ENCODE assay signal across 8 cellular contexts in genomic region chr4:169271692-169272007, GRCh38. TPM values are rescaled to one million over a fixed set of nuclear protein-coding genes. Genes with fewer than 3 reads are reported as not detected.
DNase-seq lines count a peak whose midpoint lies in the region; ATAC-seq, FAIRE-seq and TF ChIP-seq lines count a peak whose summit lies in the region.

No MANE protein-coding gene starts in this region.

- no peaks in the 10 kb centered on the region for H3K9me3 Mint-ChIP-seq in activated CD4-positive, alpha-beta T cell treated with anti-CD3 and anti-CD28 coated beads, Interleukin-2, amount 10 ng/mL, durations not matched to agents 7 days and 5 days
- H3K9me3 Mint-ChIP-seq in activated naive CD8-positive, alpha-beta T cell treated with anti-CD3 and anti-CD28 coated beads, Interleukin-2, amount 10 ng/mL, durations not matched to agents 7 days and 5 days, result no peaks in the 10 kb centered on the region
- H3K9me3 Mint-ChIP-seq in activated naive CD4-positive, alpha-beta T cell treated with anti-CD3 and anti-CD28 coated beads, Interleukin-2, amount 50 U/mL, for 72 hours, result no peaks in the 10 kb centered on the region

- no peak for FAIRE-seq in D721Med (lab: Jason Lieb, UNC)

- H3K4me1 Mint-ChIP-seq in activated CD4-positive, alpha-beta T cell treated with anti-CD3 and anti-CD28 coated beads, Interleukin-2, amount 10 ng/mL, durations not matched to agents 7 days and 5 days, result peaks cover 18% of the 10 kb centered on the region
- peaks cover 5% of the 10 kb centered on the region for H3K4me1 Mint-ChIP-seq in activated naive CD8-positive, alpha-beta T cell treated with anti-CD3 and anti-CD28 coated beads, Interleukin-2, amount 10 ng/mL, durations not matched to agents 7 days and 5 days

- no peaks in the 10 kb centered on the region for H3K9me3 ChIP-seq in thymus (ENCODE audit: control insufficient read depth)

- H3K4me1 ChIP-seq in thymus (ENCODE audit: control insufficient read depth, insufficient read depth, low read length), result peaks cover 8% of the 10 kb centered on the region

- peak overlapping the region; percentile 73 for H3K4me3 ChIP-seq in thymus (ENCODE audit: low read length)

- no peaks in the 10 kb centered on the region for H3K36me3 Mint-ChIP-seq in activated CD4-positive, alpha-beta T cell treated with anti-CD3 and anti-CD28 coated beads, Interleukin-2, amount 10 ng/mL, durations not matched to agents 7 days and 5 days (ENCODE audit: low read depth)
- H3K36me3 Mint-ChIP-seq in activated naive CD8-positive, alpha-beta T cell treated with anti-CD3 and anti-CD28 coated beads, Interleukin-2, amount 10 ng/mL, durations not matched to agents 7 days and 5 days, result no peaks in the 10 kb centered on the region
- peaks cover 0 to 7% of the 10 kb centered on the region in 2 donors for H3K36me3 Mint-ChIP-seq in activated naive CD4-positive, alpha-beta T cell treated with anti-CD3 and anti-CD28 coated beads, Interleukin-2, amount 50 U/mL, for 72 hours

- no peak for ATAC-seq in activated naive CD8-positive, alpha-beta T cell treated with anti-CD3 and anti-CD28 coated beads, Interleukin-2, amount 10 ng/mL, durations not matched to agents 7 days and 5 days (ENCODE audit: low read depth)
- peak; percentile 5 for ATAC-seq in left lobe of liver
- no peak for ATAC-seq in activated naive CD4-positive, alpha-beta T cell treated with anti-CD3 and anti-CD28 coated beads, Interleukin-2, amount 50 U/mL, for 72 hours

- peaks cover 69% of the 10 kb centered on the region for H3K27me3 Mint-ChIP-seq in activated CD4-positive, alpha-beta T cell treated with anti-CD3 and anti-CD28 coated beads, Interleukin-2, amount 10 ng/mL, durations not matched to agents 7 days and 5 days
- peaks cover 68% of the 10 kb centered on the region for H3K27me3 Mint-ChIP-seq in activated naive CD8-positive, alpha-beta T cell treated with anti-CD3 and anti-CD28 coated beads, Interleukin-2, amount 10 ng/mL, durations not matched to agents 7 days and 5 days

- DNase-seq in activated CD4-positive, alpha-beta T cell treated with anti-CD3 and anti-CD28 coated beads, Interleukin-2, amount 10 ng/mL, durations not matched to agents 7 days and 5 days, result no peak
- no peak for DNase-seq in activated CD4-positive, alpha-beta T cell treated with anti-CD3 and anti-CD28 coated beads, Interleukin-2, amount 50 U/mL, for 1 hour
- no peak for DNase-seq in activated naive CD8-positive, alpha-beta T cell treated with anti-CD3 and anti-CD28 coated beads, Interleukin-2, amount 10 ng/mL, durations not matched to agents 7 days and 5 days
- DNase-seq in left lobe of liver (ENCODE audit: low spot score) (no peak), D721Med (ENCODE audit: insufficient read length, low spot score) (no peak)
- DNase-seq in activated naive CD4-positive, alpha-beta T cell treated with anti-CD3 and anti-CD28 coated beads, Interleukin-2, amount 50 U/mL, for 72 hours (ENCODE audit: low spot score in 2 of 2), result no peak
- no peak for DNase-seq in stimulated activated CD8-positive, alpha-beta memory T cell treated with anti-CD3 and anti-CD28 coated beads, Interleukin-4, amount 100 ng/mL, for 48 hours

- CTCF ChIA-PET in activated CD4-positive, alpha-beta T cell treated with anti-CD3 and anti-CD28 coated beads, Interleukin-2, amount 10 ng/mL, durations not matched to agents 7 days and 5 days (lab: Charles Lee), result no interaction called here

- H3K4me3 Mint-ChIP-seq in activated CD4-positive, alpha-beta T cell treated with anti-CD3 and anti-CD28 coated beads, Interleukin-2, amount 10 ng/mL, durations not matched to agents 7 days and 5 days, result peak overlapping the region; percentile 49
- peak overlapping the region; percentile 52 for H3K4me3 Mint-ChIP-seq in activated naive CD8-positive, alpha-beta T cell treated with anti-CD3 and anti-CD28 coated beads, Interleukin-2, amount 10 ng/mL, durations not matched to agents 7 days and 5 days

- H3K27ac ChIP-seq in thymus (ENCODE audit: low read depth), result no peak overlapping the region

- 15% methylated on average over 11 of the region's 11 CpGs for WGBS in thymus

- H3K36me3 ChIP-seq in thymus (ENCODE audit: control insufficient read depth, insufficient read depth), result no peaks in the 10 kb centered on the region

- POLR2A ChIA-PET in activated CD4-positive, alpha-beta T cell treated with anti-CD3 and anti-CD28 coated beads, Interleukin-2, amount 10 ng/mL, durations not matched to agents 7 days and 5 days (lab: Charles Lee), result no interaction called here
- POLR2A ChIA-PET in activated naive CD8-positive, alpha-beta T cell treated with anti-CD3 and anti-CD28 coated beads, Interleukin-2, amount 10 ng/mL, durations not matched to agents 7 days and 5 days (lab: Charles Lee), result no interaction called here

- no peak overlapping the region for H3K27ac Mint-ChIP-seq in activated CD4-positive, alpha-beta T cell treated with anti-CD3 and anti-CD28 coated beads, Interleukin-2, amount 10 ng/mL, durations not matched to agents 7 days and 5 days
- no peak overlapping the region for H3K27ac Mint-ChIP-seq in activated naive CD8-positive, alpha-beta T cell treated with anti-CD3 and anti-CD28 coated beads, Interleukin-2, amount 10 ng/mL, durations not matched to agents 7 days and 5 days
- H3K27ac Mint-ChIP-seq in activated naive CD4-positive, alpha-beta T cell treated with anti-CD3 and anti-CD28 coated beads, Interleukin-2, amount 50 U/mL, for 72 hours, result no peak overlapping the region

- no peaks in the 10 kb centered on the region for H3K27me3 ChIP-seq in thymus (ENCODE audit: control insufficient read depth, insufficient read depth)

- TF ChIP-seq CTCF in D721Med (IDR thresholded peaks at IDR 0.05; ENCODE audit: insufficient read depth, missing control alignments), result no peak

RNA-seq across cellular contexts. Expression of gene SH3RF1, which starts 0.9 kb away (rescaled TPM):
- under 1 TPM; 0.17 TPM for total RNA-seq in activated CD4-positive, alpha-beta T cell treated with anti-CD3 and anti-CD28 coated beads, Interleukin-2, amount 10 ng/mL, durations not matched to agents 7 days and 5 days
- total RNA-seq in activated naive CD8-positive, alpha-beta T cell treated with anti-CD3 and anti-CD28 coated beads, Interleukin-2, amount 10 ng/mL, durations not matched to agents 7 days and 5 days, result under 1 TPM in 1 of 2 experiments, not detected in 1; 0.14 TPM
- 7.2 TPM for total RNA-seq in left lobe of liver
- polyA plus RNA-seq in thymus, result 3.7 TPM
- total RNA-seq in activated naive CD4-positive, alpha-beta T cell treated with anti-CD3 and anti-CD28 coated beads, Interleukin-2, amount 50 U/mL, for 72 hours, result under 1 TPM; 0.43 to 0.82 TPM
